ENCODE assay signal across 13 cellular contexts in genomic region chr7:69953319-69954067, GRCh38.
DNase-seq lines count a peak whose midpoint lies in the region; ATAC-seq and TF ChIP-seq lines count a peak whose summit lies in the region.
"Had no signal": no experiment of that assay in that cellular context is flagged by ENCODE, and none has a peak within 500 bp of the region (broad histone marks: within the 10 kb centered on the region; RNA-seq: fewer than 3 reads in every experiment).

No MANE protein-coding gene starts in this region.

- H3K4ac ChIP-seq in mesendoderm (ENCODE audit: low read depth, low read length): no peak overlapping the region

- H3K56ac ChIP-seq in mesendoderm (ENCODE audit: low read length): no peak overlapping the region

- CTCF ChIA-PET in CD8-positive, alpha-beta T cell (lab: Charles Lee): interaction anchor here (0.8 kb wide), 1 partner anchor 393 kb away, joined by 3 read pairs; no protein-coding TSS in a partner anchor

- no peak overlapping the region for H2AK5ac ChIP-seq in mesendoderm (ENCODE audit: low read length)

- no peak for ATAC-seq in CD8-positive, alpha-beta T cell
- ATAC-seq in GM21423 (IDR thresholded peaks at IDR 0.05; ENCODE audit: unreplicated experiment) (peak; percentile 51), foreskin keratinocyte (no peak)

- H3K4me3 ChIP-seq in CD8-positive, alpha-beta T cell (ENCODE audit: low read depth, low read length): no peak overlapping the region
- H3K4me3 ChIP-seq in mesendoderm (ENCODE audit: low read length): no peak overlapping the region
- H3K4me3 ChIP-seq: GM23248 had no signal

- no peak for DNase-seq in CD8-positive, alpha-beta T cell
- DNase-seq in NCI-H524 (lab: John Stamatoyannopoulos, UW): peak; percentile 66 to 87
- DNase-seq in mesendoderm: no peak
- no peak for DNase-seq in activated naive CD4-positive, alpha-beta T cell treated with Interleukin-2 at 50 U/mL for 16 hours
- no peak for DNase-seq in foreskin keratinocyte
- DNase-seq in OCI-M2 (lab: John Stamatoyannopoulos, UW; ENCODE audit: unreplicated experiment): no peak
- DNase-seq in NCI-H2081 treated with DMSO at 0.1 percent for 48 hours (lab: John Stamatoyannopoulos, UW): no peak
- DNase-seq: activated naive CD4-positive, alpha-beta T cell treated with anti-CD3 and anti-CD28 coated beads, Interleukin-2, amount 10 ng/mL, durations not matched to agents 7 days and 5 days; GM23248; NCI-H1694; stimulated activated CD4-positive, alpha-beta T cell treated with anti-CD3 and anti-CD28 coated beads, Interleukin-4, amount 100 ng/mL, for 4 hours had no signal

- no peaks in the 10 kb centered on the region for H3K9me3 ChIP-seq in CD8-positive, alpha-beta T cell (ENCODE audit: low read length)

- no peak overlapping the region for H3K4me3 Mint-ChIP-seq in CD8-positive, alpha-beta T cell
- H3K4me3 Mint-ChIP-seq: activated naive CD4-positive, alpha-beta T cell treated with anti-CD3 and anti-CD28 coated beads, Interleukin-2, amount 10 ng/mL, durations not matched to agents 7 days and 5 days; T-helper 2 cell treated with Interferon-gamma antibody and Interleukin-4, amounts not matched to agents 5 μg/mL and 100 μg/mL, for 36 hours had no signal

- no CpG with 5 or more reads among the region's 4 CpGs for WGBS in mesendoderm (ENCODE audit: extremely low coverage, insufficient coverage, low lambda C conversion rate)

- H3K27ac ChIP-seq in CD8-positive, alpha-beta T cell (ENCODE audit: low read depth, low read length): no peak overlapping the region
- no peak overlapping the region for H3K27ac ChIP-seq in mesendoderm (ENCODE audit: low read depth, low read length)
- H3K27ac ChIP-seq in foreskin keratinocyte: no peak overlapping the region
- H3K27ac ChIP-seq: GM23248 had no signal

- H3K9me3 Mint-ChIP-seq in CD8-positive, alpha-beta T cell: no peaks in the 10 kb centered on the region
- H3K9me3 Mint-ChIP-seq: activated naive CD4-positive, alpha-beta T cell treated with anti-CD3 and anti-CD28 coated beads, Interleukin-2, amount 10 ng/mL, durations not matched to agents 7 days and 5 days; T-helper 2 cell treated with Interferon-gamma antibody and Interleukin-4, amounts not matched to agents 5 μg/mL and 100 μg/mL, for 36 hours had no signal

- no peak overlapping the region for H2BK15ac ChIP-seq in mesendoderm (replicated peaks; ENCODE audit: low read depth)

- no peaks in the 10 kb centered on the region for H3K36me3 Mint-ChIP-seq in CD8-positive, alpha-beta T cell
- H3K36me3 Mint-ChIP-seq: activated naive CD4-positive, alpha-beta T cell treated with anti-CD3 and anti-CD28 coated beads, Interleukin-2, amount 10 ng/mL, durations not matched to agents 7 days and 5 days had no signal

- no peak for TF ChIP-seq CTCF in CD8-positive, alpha-beta T cell (IDR thresholded peaks at IDR 0.05)
- TF ChIP-seq CTCF in foreskin keratinocyte (conservative IDR thresholded peaks at IDR 0.05): no peak

- no peak overlapping the region for H3K9ac ChIP-seq in mesendoderm (ENCODE audit: low read length)
- H3K9ac ChIP-seq: GM23248 had no signal

- H3K27ac Mint-ChIP-seq in CD8-positive, alpha-beta T cell: peak overlapping the region; percentile 73
- H3K27ac Mint-ChIP-seq: activated naive CD4-positive, alpha-beta T cell treated with anti-CD3 and anti-CD28 coated beads, Interleukin-2, amount 10 ng/mL, durations not matched to agents 7 days and 5 days; T-helper 2 cell treated with Interferon-gamma antibody and Interleukin-4, amounts not matched to agents 5 μg/mL and 100 μg/mL, for 36 hours had no signal

- peaks cover 13% of the 10 kb centered on the region for H3K4me1 Mint-ChIP-seq in CD8-positive, alpha-beta T cell (ENCODE audit: low read depth)
- H3K4me1 Mint-ChIP-seq: activated naive CD4-positive, alpha-beta T cell treated with anti-CD3 and anti-CD28 coated beads, Interleukin-2, amount 10 ng/mL, durations not matched to agents 7 days and 5 days had no signal

- H3K27me3 Mint-ChIP-seq in CD8-positive, alpha-beta T cell (ENCODE audit: low read depth): no peaks in the 10 kb centered on the region
- H3K27me3 Mint-ChIP-seq: activated naive CD4-positive, alpha-beta T cell treated with anti-CD3 and anti-CD28 coated beads, Interleukin-2, amount 10 ng/mL, durations not matched to agents 7 days and 5 days had no signal

- no peaks in the 10 kb centered on the region for H3K4me1 ChIP-seq in CD8-positive, alpha-beta T cell (ENCODE audit: insufficient read depth, low read length)
- no peaks in the 10 kb centered on the region for H3K4me1 ChIP-seq in mesendoderm (ENCODE audit: control insufficient read depth, low read depth, low read length)
- H3K4me1 ChIP-seq in foreskin keratinocyte: no peaks in the 10 kb centered on the region

- H3K79me1 ChIP-seq in mesendoderm (ENCODE audit: low read length): no peaks in the 10 kb centered on the region

- no peak overlapping the region for H4K8ac ChIP-seq in mesendoderm (ENCODE audit: low read depth, low read length)

- POLR2A ChIA-PET in CD8-positive, alpha-beta T cell (lab: Charles Lee): no interaction called here

- peak overlapping the region; percentile 23 for H4K5ac ChIP-seq in mesendoderm (ENCODE audit: low read length)

- H3K18ac ChIP-seq in mesendoderm (ENCODE audit: low read length): no peak overlapping the region

- no peak overlapping the region for H3K23ac ChIP-seq in mesendoderm (ENCODE audit: low read length)

- intact Hi-C loops in CD8-positive, alpha-beta T cell (cut with DNase I, micrococcal nuclease): no loop called here

- no peak overlapping the region for H2BK5ac ChIP-seq in mesendoderm (ENCODE audit: low read length)

- H3K27me3 ChIP-seq in CD8-positive, alpha-beta T cell (ENCODE audit: insufficient read depth, low read length): no peaks in the 10 kb centered on the region
- H3K27me3 ChIP-seq in mesendoderm (ENCODE audit: insufficient read depth, low read length, poor library complexity) (no peaks in the 10 kb centered on the region), foreskin keratinocyte (no peaks in the 10 kb centered on the region)

- H3K79me2 ChIP-seq in mesendoderm (ENCODE audit: control insufficient read depth, insufficient read depth, low read length): no peaks in the 10 kb centered on the region

- no peak overlapping the region for H2BK120ac ChIP-seq in mesendoderm (ENCODE audit: low read depth, low read length)

- H3K4me2 ChIP-seq in mesendoderm (ENCODE audit: low read length): no peak overlapping the region

- no peaks in the 10 kb centered on the region for H3K36me3 ChIP-seq in CD8-positive, alpha-beta T cell (ENCODE audit: insufficient read depth, low read length)
- no peaks in the 10 kb centered on the region for H3K36me3 ChIP-seq in mesendoderm (ENCODE audit: control insufficient read depth, insufficient read depth, low read length)

Comparison
In these comparisons a context has a peak if more than half of its experiments do, and no peak if none do; other contexts are left out.
1. DNase-seq: peak in NCI-H524 (2 of 2); none in CD8-positive, alpha-beta T cell (0 of 7), mesendoderm (single experiment), activated naive CD4-positive, alpha-beta T cell treated with Interleukin-2 at 50 U/mL for 16 hours (single experiment), foreskin keratinocyte (0 of 2), OCI-M2 (single experiment) and NCI-H2081 treated with DMSO at 0.1 percent for 48 hours (single experiment).